ENCODE assay signal across 8 cellular contexts in the genomic region with DNA sequence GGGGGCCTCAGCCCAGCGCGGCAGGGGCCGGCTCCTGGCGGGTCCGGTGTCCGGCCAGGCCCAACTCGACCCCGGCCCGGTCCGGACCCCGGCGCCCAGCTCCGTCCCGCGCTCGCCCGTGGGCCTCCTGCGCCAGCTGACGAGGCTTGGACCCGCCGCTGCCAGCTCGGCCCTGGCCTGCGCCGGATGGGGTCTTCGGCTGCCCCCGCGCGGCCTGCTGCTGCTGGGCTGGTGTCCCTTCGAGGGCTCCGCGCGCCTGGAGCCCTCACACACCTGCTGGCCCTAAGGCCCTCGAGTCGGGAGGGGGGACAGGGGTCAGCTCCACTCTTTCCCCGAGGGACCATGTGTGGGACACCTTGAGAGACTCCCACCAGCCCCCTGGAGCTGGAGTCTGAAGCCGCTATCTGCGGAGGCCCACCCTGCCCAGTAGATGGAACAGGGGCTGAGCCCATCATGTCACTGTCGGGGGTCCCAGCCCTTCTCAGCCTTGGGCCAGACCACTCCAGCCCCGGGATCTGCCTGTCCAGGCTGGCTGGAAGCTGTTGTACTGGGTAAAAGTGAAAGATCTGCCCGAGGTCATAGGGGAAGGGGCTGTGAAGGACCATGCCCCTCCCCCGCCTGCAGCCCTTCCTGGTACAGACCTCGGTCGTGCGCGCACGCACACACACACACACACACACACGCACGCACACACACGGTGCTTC. TPM values are rescaled to one million over a fixed set of nuclear protein-coding genes. Genes with fewer than 3 reads are reported as not detected.
A peak's percentile ranks its signal among the peaks of the same experiment; 100 is the strongest.
DNase-seq lines count a peak whose midpoint lies in the region; ATAC-seq and TF ChIP-seq lines count a peak whose summit lies in the region.

No MANE protein-coding gene starts in this region.

- H3K9me3 ChIP-seq in CD8-positive, alpha-beta memory T cell (ENCODE audit: low read length), result no peaks in the 10 kb centered on the region

- no peaks in the 10 kb centered on the region for H3K36me3 ChIP-seq in CD8-positive, alpha-beta memory T cell (ENCODE audit: insufficient read depth, low read length)

- POLR2A ChIA-PET in CD8-positive, alpha-beta memory T cell (lab: Charles Lee), result interaction anchor here (1.0 kb wide), 1 partner anchor 42 kb away, joined by 3 read pairs; no protein-coding TSS in a partner anchor

- H3K27me3 ChIP-seq in CD8-positive, alpha-beta memory T cell (ENCODE audit: insufficient read depth, low read length, poor library complexity, severe bottlenecking), result no peaks in the 10 kb centered on the region

- peak overlapping the region in 4 of 8 donors; percentile 40 to 72 (median 66) for H3K27ac Mint-ChIP-seq in CD8-positive, alpha-beta memory T cell

- H3K36me3 Mint-ChIP-seq in CD8-positive, alpha-beta memory T cell, result peaks cover 0 to 1% (median 0%) of the 10 kb centered on the region in 3 donors

- CTCF ChIA-PET in CD8-positive, alpha-beta memory T cell (lab: Charles Lee), result interaction anchor here (0.8 to 14.2 kb wide), 6 partner anchors 9 to 939 kb away, joined by 3 to 345 read pairs (median 4); a partner anchor contains a TSS

- H3K4me3 ChIP-seq in CD8-positive, alpha-beta memory T cell (ENCODE audit: low read length), result no peak overlapping the region
- H3K4me3 ChIP-seq in WI38 (ENCODE audit: low read depth, low read length) (peak overlapping the region; percentile 27; the same call in 1 of the 2 replicates), skeletal muscle cell (ENCODE audit: low read depth, low read length) (peak overlapping the region; percentile 26)

- ATAC-seq in GM21737 (IDR thresholded peaks at IDR 0.05; ENCODE audit: unreplicated experiment) (peak; percentile 5), left cardiac atrium (peak; percentile 3 to 20)

- peaks cover 9 to 32% (median 26%) of the 10 kb centered on the region in 3 donors for H3K4me1 Mint-ChIP-seq in CD8-positive, alpha-beta memory T cell

- peak overlapping the region in 6 of 7 donors; percentile 24 to 85 (median 66) for H3K4me3 Mint-ChIP-seq in CD8-positive, alpha-beta memory T cell

- DNase-seq in CD8-positive, alpha-beta memory T cell, result peak in 2 of 5 donors; percentile 20 to 26
- DNase-seq in left cardiac atrium (peak; percentile 57), skeletal muscle cell (ENCODE audit: low read depth) (no peak), COLO829 (ENCODE audit: low spot score) (no peak), HCEC 1CT (no peak), GM19238 (ENCODE audit: insufficient read length, low spot score) (no peak)

- intact Hi-C loops in left cardiac atrium (cut with DNase I), result loop anchor here in 1 of 2 donors (2.0 to 10.0 kb wide), 2 partner anchors 102 to 458 kb away; no protein-coding TSS in a partner anchor

- no peak for TF ChIP-seq CTCF in WI38 (IDR thresholded peaks at IDR 0.05; ENCODE audit: low read depth, low read length)

- no peaks in the 10 kb centered on the region for H3K9me3 Mint-ChIP-seq in CD8-positive, alpha-beta memory T cell

- H3K27me3 Mint-ChIP-seq in CD8-positive, alpha-beta memory T cell, result no peaks in the 10 kb centered on the region

- H3K27ac ChIP-seq in CD8-positive, alpha-beta memory T cell (ENCODE audit: low read depth, low read length), result no peak overlapping the region

- peaks cover 19% of the 10 kb centered on the region for H3K4me1 ChIP-seq in CD8-positive, alpha-beta memory T cell (ENCODE audit: insufficient read depth, low read length)

RNA-seq across cellular contexts. Expression of a gene that starts 0.8 kb away (rescaled TPM):
- total RNA-seq in CD8-positive, alpha-beta memory T cell, result 1 to 10 TPM; 1.0 to 1.1 TPM
- polyA plus RNA-seq in CD8-positive, alpha-beta memory T cell, result 0.49 TPM
- 10 to 100 TPM; 23.3 to 44.2 TPM for total RNA-seq in left cardiac atrium

RNA-seq across cellular contexts. Expression of a gene that starts 42.9 kb away (rescaled TPM):
- total RNA-seq in CD8-positive, alpha-beta memory T cell, result 1 to 10 TPM; 2.1 to 2.9 TPM
- polyA plus RNA-seq in CD8-positive, alpha-beta memory T cell, result 1.3 TPM
- total RNA-seq in left cardiac atrium, result 1 to 10 TPM; 2.2 to 3.4 TPM

Comparison
In these comparisons a context has a peak if more than half of its experiments do, and no peak if none do; other contexts are left out.
1. RNA of a gene that starts 0.8 kb away (total RNA-seq): 23.3 to 44.2 TPM in left cardiac atrium; 1.0 to 1.1 TPM in CD8-positive, alpha-beta memory T cell; every median in the first group is over 10 times any median in the second.